ENCODE assay signal across 20 cellular contexts in genomic region chr22:46701262-46701661, GRCh38.
"Had no signal": no experiment of that assay in that cellular context is flagged by ENCODE, and none has a peak within 500 bp of the region (broad histone marks: within the 10 kb centered on the region; RNA-seq: fewer than 3 reads in every experiment).

No MANE protein-coding gene starts in this region.

- H3K4me1 Mint-ChIP-seq: natural killer cell had no signal

- H3K27ac Mint-ChIP-seq: immature natural killer cell; natural killer cell; stimulated activated naive B cell treated with anti-CD40 and anti-IgM and Interleukin-4, amounts not matched to agents 10 μg/mL and 1 μg/mL and 100 μg/mL, for 72 hours; type B pancreatic cell had no signal

- H3K4me3 Mint-ChIP-seq: effector memory CD8-positive, alpha-beta T cell; immature natural killer cell; natural killer cell; stimulated activated naive B cell treated with anti-CD40 and anti-IgM and Interleukin-4, amounts not matched to agents 10 μg/mL and 1 μg/mL and 100 μg/mL, for 72 hours; type B pancreatic cell had no signal

- H3K9me3 Mint-ChIP-seq: effector memory CD8-positive, alpha-beta T cell; immature natural killer cell; natural killer cell; stimulated activated naive B cell treated with anti-CD40 and anti-IgM and Interleukin-4, amounts not matched to agents 10 μg/mL and 1 μg/mL and 100 μg/mL, for 72 hours; type B pancreatic cell had no signal

- ATAC-seq: effector memory CD8-positive, alpha-beta T cell; heart right ventricle; left ventricle myocardium superior; natural killer cell; psoas muscle; stimulated activated naive B cell treated with anti-CD40 and anti-IgM and Interleukin-4, amounts not matched to agents 10 μg/mL and 1 μg/mL and 100 μg/mL, for 72 hours had no signal

- H3K27me3 Mint-ChIP-seq: effector memory CD8-positive, alpha-beta T cell; stimulated activated naive B cell treated with anti-CD40 and anti-IgM and Interleukin-4, amounts not matched to agents 10 μg/mL and 1 μg/mL and 100 μg/mL, for 72 hours; type B pancreatic cell had no signal

- H3K36me3 Mint-ChIP-seq: natural killer cell had no signal

- DNase-seq: cortex of kidney; effector memory CD8-positive, alpha-beta T cell; erythroblast; esophagus squamous epithelium; foreskin melanocyte; glutamatergic neuron; heart right ventricle; hippocampal formation; immature natural killer cell; islet precursor cell; kidney glomerular epithelial cell; left ventricle myocardium superior; lower lobe of right lung; natural killer cell; psoas muscle; spleen; stimulated activated naive B cell treated with anti-CD40 and anti-IgM and Interleukin-4, amounts not matched to agents 10 μg/mL and 1 μg/mL and 100 μg/mL, for 72 hours; stomach; thyroid gland had no signal
